In the genomic region with DNA sequence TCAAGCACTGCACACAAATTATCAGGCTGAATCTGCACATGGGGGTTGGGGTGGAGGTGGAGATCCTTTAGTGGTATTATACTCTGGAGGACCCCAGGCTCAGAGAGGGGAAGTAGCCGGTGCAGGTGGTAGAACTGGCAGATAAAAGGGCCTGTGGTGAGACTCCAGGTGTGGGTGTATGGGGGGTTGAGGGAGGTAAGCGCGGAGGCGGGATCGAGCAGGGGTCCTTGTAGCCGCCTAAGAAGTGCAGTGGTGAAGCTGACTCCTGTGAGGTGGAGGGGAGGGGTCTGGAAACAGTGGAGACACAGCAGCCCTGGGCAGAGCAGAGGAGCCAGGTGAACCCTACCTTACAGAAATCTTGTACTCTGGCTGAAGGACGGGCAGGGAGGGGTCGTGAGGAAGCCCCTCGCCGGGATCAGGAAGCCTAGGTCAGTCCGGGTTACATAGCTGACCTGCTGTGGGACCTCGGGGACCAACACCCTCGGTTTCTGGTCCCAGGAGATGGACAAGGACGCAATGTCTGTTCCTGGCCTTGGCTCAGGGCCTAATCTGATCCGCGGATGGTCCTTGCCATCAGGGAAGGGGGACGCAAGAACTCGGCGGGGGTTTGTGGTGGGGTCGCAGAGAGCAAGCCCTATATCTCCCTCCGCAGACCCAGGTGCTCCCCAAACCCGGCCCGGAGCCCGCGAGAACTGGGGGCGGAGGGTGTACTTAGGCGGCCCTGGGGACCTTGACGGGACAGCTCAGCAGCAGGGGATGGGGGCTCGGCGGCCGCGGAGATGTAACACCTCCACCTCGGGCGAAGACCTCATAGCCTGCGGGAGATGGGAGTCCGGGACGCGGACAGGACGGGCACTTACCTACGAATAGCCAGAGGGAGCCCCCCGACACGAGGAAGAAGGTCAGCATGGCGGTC, we compare ENCODE assay signal across 8 cellular contexts. TPM values are rescaled to one million over a fixed set of nuclear protein-coding genes. Genes with fewer than 3 reads are reported as not detected.
DNase-seq lines count a peak whose midpoint lies in the region; ATAC-seq and TF ChIP-seq lines count a peak whose summit lies in the region.

No MANE protein-coding gene starts in this region.

- H3K9me3 Mint-ChIP-seq in natural killer cell = no peaks in the 10 kb centered on the region

- no peaks in the 10 kb centered on the region for H3K4me1 ChIP-seq in OCI-LY1 (ENCODE audit: insufficient read depth, low read length, severe bottlenecking)

- no peaks in the 10 kb centered on the region for H3K36me3 ChIP-seq in BJ (ENCODE audit: control insufficient read depth, insufficient read depth, low read length)
- H3K36me3 ChIP-seq in OCI-LY1 (ENCODE audit: insufficient read depth, low read length) = no peaks in the 10 kb centered on the region

- H3K9me2 ChIP-seq in OCI-LY1 (ENCODE audit: low read depth, low read length) = no peaks in the 10 kb centered on the region

- H4K20me1 ChIP-seq in OCI-LY1 (ENCODE audit: insufficient read depth, low read length) = no peaks in the 10 kb centered on the region

- intact Hi-C loops in natural killer cell (cut with micrococcal nuclease) = loop anchor here (5.0 kb wide), 2 partner anchors 214 to 374 kb away; partner anchors contain the start of genes FNIP1 and RAPGEF6

- no peak for TF ChIP-seq CTCF in BJ (IDR thresholded peaks at IDR 0.05; ENCODE audit: insufficient read depth, low read depth, low read length)
- TF ChIP-seq CTCF in OCI-LY1 (IDR thresholded peaks at IDR 0.05; ENCODE audit: low read length) = no peak
- TF ChIP-seq CTCF in natural killer cell (IDR thresholded peaks at IDR 0.05) = no peak

- H3K9me3 ChIP-seq in OCI-LY1 (ENCODE audit: low read length) = no peaks in the 10 kb centered on the region

- peak overlapping the region; percentile 74 for H3K4me2 ChIP-seq in OCI-LY1 (ENCODE audit: low read length)

- peak overlapping the region in 1 of 2 donors; percentile 71 for H3K27ac Mint-ChIP-seq in natural killer cell

- peak overlapping the region; percentile 82 for H3K4me3 Mint-ChIP-seq in natural killer cell

- peaks cover 29 to 36% of the 10 kb centered on the region in 2 donors for H3K27me3 Mint-ChIP-seq in natural killer cell (ENCODE audit: low read depth in 2 of 2)

- H3K27me3 ChIP-seq in BJ (ENCODE audit: control insufficient read depth, insufficient read depth, low read length) = peaks cover 32% of the 10 kb centered on the region
- H3K27me3 ChIP-seq in OCI-LY1 (ENCODE audit: insufficient read depth, low read length) = 0 out of 2 replicates have a peak, but pooled peaks cover 4% of the 10 kb centered on the region

- no peak overlapping the region for H2AFZ ChIP-seq in OCI-LY1 (ENCODE audit: low read length)

- H3K4me3 ChIP-seq in BJ (ENCODE audit: low read depth, low read length) = peak overlapping the region; percentile 45
- peak overlapping the region; percentile 60 for H3K4me3 ChIP-seq in OCI-LY1 (ENCODE audit: low read depth, low read length, poor library complexity, severe bottlenecking)

- CTCF ChIA-PET in BJ (lab: Yijun Ruan, JAX) = interaction anchor here (1.0 to 9.0 kb wide), 5 partner anchors 8 to 587 kb away, joined by 3 to 199 read pairs (median 3); no protein-coding TSS in a partner anchor

- peaks cover 20 to 37% of the 10 kb centered on the region in 2 donors for H3K4me1 Mint-ChIP-seq in natural killer cell

- ATAC-seq in natural killer cell = peak in 2 of 3 donors; percentile 2 to 3
- no peak for ATAC-seq in GM21367 (IDR thresholded peaks at IDR 0.05; ENCODE audit: unreplicated experiment)
- no peak for ATAC-seq in GM21737 (IDR thresholded peaks at IDR 0.05; ENCODE audit: unreplicated experiment)

- H3K79me2 ChIP-seq in OCI-LY1 (ENCODE audit: insufficient read depth, low read length) = no peaks in the 10 kb centered on the region

- DNase-seq in BJ (ENCODE audit: low read depth) = no peak
- DNase-seq in ecto neural progenitor cell (ENCODE audit: low spot score) = peak; percentile 32
- no peak for DNase-seq in natural killer cell
- DNase-seq in NCI-H2107 (lab: John Stamatoyannopoulos, UW) = no peak
- no peak for DNase-seq in NCI-H446 treated with DMSO at 0.1 percent for 48 hours (lab: John Stamatoyannopoulos, UW)

- POLR2A ChIA-PET in BJ (lab: Charles Lee) = no interaction called here

- no peaks in the 10 kb centered on the region for H3K36me3 Mint-ChIP-seq in natural killer cell

- H3K27ac ChIP-seq in OCI-LY1 (ENCODE audit: low read depth, low read length, poor library complexity, severe bottlenecking) = no peak overlapping the region

- no peaks in the 10 kb centered on the region for H3F3A ChIP-seq in OCI-LY1 (ENCODE audit: insufficient read depth, low read length)

- H3K9ac ChIP-seq in OCI-LY1 (ENCODE audit: low read length) = no peak overlapping the region

RNA-seq across cellular contexts. Expression of gene ACSL6, which starts 0.6 kb away (rescaled TPM):
- not detected in 2 replicates for polyA plus RNA-seq in BJ (2011; rRNA removed)
- not detected in 2 replicates for polyA minus RNA-seq in BJ (2011; rRNA and poly(A)+ RNA removed)
- 1 to 10 TPM; 2.1 to 2.2 (median 2.2) TPM for total RNA-seq in natural killer cell

RNA-seq across cellular contexts. Expression of gene IL3, which starts 49.6 kb away (rescaled TPM):
- polyA plus RNA-seq in BJ (2011; rRNA removed) = not detected in 2 replicates
- polyA minus RNA-seq in BJ (2011; rRNA and poly(A)+ RNA removed) = not detected in 2 replicates
- not detected for total RNA-seq in natural killer cell

Comparison
In these comparisons a context has a peak if more than half of its experiments do, and no peak if none do; other contexts are left out.
1. ATAC-seq: peak in natural killer cell (2 of 3); none in GM21367 (single experiment) and GM21737 (single experiment).